Comparison of ENCODE assay signal across 13 cellular contexts in the genomic region with DNA sequence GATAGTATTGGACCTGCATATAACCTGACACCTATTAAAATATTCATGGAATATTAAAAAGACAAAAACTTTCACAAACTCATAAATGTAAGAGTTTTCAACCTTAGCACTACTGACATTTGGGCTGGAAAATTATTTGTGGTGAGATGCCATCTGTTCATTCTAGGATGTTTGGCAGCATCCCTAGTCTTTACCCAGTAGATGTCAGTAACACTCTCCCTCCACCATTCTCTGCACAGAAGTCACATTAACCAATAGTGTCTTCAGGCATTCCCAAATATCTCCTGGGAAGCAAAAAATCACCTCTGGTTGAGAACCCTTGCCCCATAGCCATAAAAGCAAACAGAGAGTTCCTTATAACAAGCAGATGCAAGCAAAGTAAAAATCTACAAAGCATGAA. TPM values are rescaled to one million over a fixed set of nuclear protein-coding genes. Genes with fewer than 3 reads are reported as not detected.
DNase-seq lines count a peak whose midpoint lies in the region; ATAC-seq, FAIRE-seq and TF ChIP-seq lines count a peak whose summit lies in the region.
"Had no signal": no experiment of that assay in that cellular context is flagged by ENCODE, and none has a peak within 500 bp of the region (broad histone marks: within the 10 kb centered on the region; RNA-seq: fewer than 3 reads in every experiment).

No MANE protein-coding gene starts in this region.

- POLR2A ChIA-PET in MCF 10A (lab: Yijun Ruan, JAX) = no interaction called here

- H3K4me1 Mint-ChIP-seq in MCF 10A (ENCODE audit: insufficient read depth, unreplicated experiment) = no peaks in the 10 kb centered on the region
- H3K4me1 Mint-ChIP-seq in stimulated activated effector memory CD8-positive, alpha-beta T cell treated with anti-CD3 and anti-CD28 coated beads, Interleukin-12 subunit alpha, Interleukin-12 subunit beta, amount 100 ng/mL, for 72 hours = no peaks in the 10 kb centered on the region
- H3K4me1 Mint-ChIP-seq: activated CD4-positive, alpha-beta T cell treated with anti-CD3 and anti-CD28 coated beads, Interleukin-2, amount 10 ng/mL, durations not matched to agents 7 days and 5 days had no signal

- H3K27me3 Mint-ChIP-seq in MCF 10A (ENCODE audit: insufficient read depth, unreplicated experiment) = peaks cover 11% of the 10 kb centered on the region
- H3K27me3 Mint-ChIP-seq: activated CD4-positive, alpha-beta T cell treated with anti-CD3 and anti-CD28 coated beads, Interleukin-2, amount 10 ng/mL, durations not matched to agents 7 days and 5 days had no signal

- ATAC-seq in GM18511 (IDR thresholded peaks at IDR 0.05; ENCODE audit: unreplicated experiment) (no peak), GM18907 (IDR thresholded peaks at IDR 0.05; ENCODE audit: unreplicated experiment) (no peak)
- ATAC-seq in stimulated activated effector memory CD8-positive, alpha-beta T cell treated with anti-CD3 and anti-CD28 coated beads, Interleukin-12 subunit alpha, Interleukin-12 subunit beta, amount 100 ng/mL, for 72 hours = no peak
- ATAC-seq: CD8-positive, alpha-beta T cell had no signal

- no peaks in the 10 kb centered on the region for H3K9me3 Mint-ChIP-seq in MCF 10A (ENCODE audit: unreplicated experiment)
- no peaks in the 10 kb centered on the region for H3K9me3 Mint-ChIP-seq in stimulated activated effector memory CD8-positive, alpha-beta T cell treated with anti-CD3 and anti-CD28 coated beads, Interleukin-12 subunit alpha, Interleukin-12 subunit beta, amount 100 ng/mL, for 72 hours
- H3K9me3 Mint-ChIP-seq: activated CD4-positive, alpha-beta T cell treated with anti-CD3 and anti-CD28 coated beads, Interleukin-2, amount 10 ng/mL, durations not matched to agents 7 days and 5 days; CD8-positive, alpha-beta T cell had no signal

- no peak overlapping the region for H3K4me3 ChIP-seq in breast epithelium
- H3K4me3 ChIP-seq in epithelial cell of proximal tubule (ENCODE audit: low read depth, low read length) = no peak overlapping the region

- CTCF ChIA-PET in MCF 10A (lab: Yijun Ruan, JAX) = interaction anchor here (0.6 to 1.0 kb wide), 3 partner anchors 42 to 387 kb away, joined by 3 to 5 read pairs (median 4); a partner anchor contains a TSS

- no TSS peak for BruUV-seq in MCF 10A (replicated peaks; lab: Mats Ljungman, UMichigan)

- no peak for TF ChIP-seq CTCF in MCF 10A (IDR thresholded peaks at IDR 0.05; ENCODE audit: unreplicated experiment)
- no peak for TF ChIP-seq CTCF in breast epithelium (IDR thresholded peaks at IDR 0.05)
- TF ChIP-seq CTCF in epithelial cell of proximal tubule (conservative IDR thresholded peaks at IDR 0.05; ENCODE audit: low read depth, low read length) = peak; percentile 17

- H3K27me3 ChIP-seq in breast epithelium = no peaks in the 10 kb centered on the region

- H3K36me3 Mint-ChIP-seq in MCF 10A (ENCODE audit: insufficient read depth, unreplicated experiment) = no peaks in the 10 kb centered on the region
- no peaks in the 10 kb centered on the region for H3K36me3 Mint-ChIP-seq in stimulated activated effector memory CD8-positive, alpha-beta T cell treated with anti-CD3 and anti-CD28 coated beads, Interleukin-12 subunit alpha, Interleukin-12 subunit beta, amount 100 ng/mL, for 72 hours
- H3K36me3 Mint-ChIP-seq: CD8-positive, alpha-beta T cell had no signal

- no peak overlapping the region for H3K27ac ChIP-seq in breast epithelium

- no peaks in the 10 kb centered on the region for H3K9me3 ChIP-seq in breast epithelium

- no peak overlapping the region for H3K4me3 Mint-ChIP-seq in MCF 10A (ENCODE audit: unreplicated experiment)
- H3K4me3 Mint-ChIP-seq in stimulated activated effector memory CD8-positive, alpha-beta T cell treated with anti-CD3 and anti-CD28 coated beads, Interleukin-12 subunit alpha, Interleukin-12 subunit beta, amount 100 ng/mL, for 72 hours = no peak overlapping the region
- H3K4me3 Mint-ChIP-seq: activated CD4-positive, alpha-beta T cell treated with anti-CD3 and anti-CD28 coated beads, Interleukin-2, amount 10 ng/mL, durations not matched to agents 7 days and 5 days; CD8-positive, alpha-beta T cell had no signal

- TF ChIP-seq POLR2A in breast epithelium (IDR thresholded peaks at IDR 0.05) = no peak

- no peak for FAIRE-seq in urothelium cell line (lab: Jason Lieb, UNC)
- FAIRE-seq: keratinocyte had no signal

- intact Hi-C loops in MCF 10A (cut with micrococcal nuclease) = no loop called here
- intact Hi-C loops in breast epithelium (cut with DNase I; ENCODE audit: low total_unique reads) = no loop called here

- DNase-seq in MCF 10A (ENCODE audit: unreplicated experiment) (peak; percentile 18), breast epithelium (ENCODE audit: low spot score in 2 of 2) (no peak), NCI-H524 treated with DMSO at 0.1 percent for 48 hours (lab: John Stamatoyannopoulos, UW) (peak; percentile 27), epithelial cell of proximal tubule (ENCODE audit: low read depth) (no peak), urothelium cell line (ENCODE audit: low spot score) (peak; percentile 12)
- DNase-seq in stimulated activated effector memory CD8-positive, alpha-beta T cell treated with anti-CD3 and anti-CD28 coated beads, Interleukin-12 subunit alpha, Interleukin-12 subunit beta, amount 100 ng/mL, for 72 hours (ENCODE audit: low spot score in 2 of 2) = no peak
- DNase-seq: activated CD4-positive, alpha-beta T cell treated with anti-CD3 and anti-CD28 coated beads, Interleukin-2, amount 10 ng/mL, durations not matched to agents 7 days and 5 days; CD8-positive, alpha-beta T cell; Karpas-422; nucleus accumbens had no signal

- no peaks in the 10 kb centered on the region for H3K36me3 ChIP-seq in breast epithelium

- no peak overlapping the region for H3K27ac Mint-ChIP-seq in MCF 10A (ENCODE audit: low read depth, unreplicated experiment)
- no peak overlapping the region for H3K27ac Mint-ChIP-seq in stimulated activated effector memory CD8-positive, alpha-beta T cell treated with anti-CD3 and anti-CD28 coated beads, Interleukin-12 subunit alpha, Interleukin-12 subunit beta, amount 100 ng/mL, for 72 hours
- H3K27ac Mint-ChIP-seq: activated CD4-positive, alpha-beta T cell treated with anti-CD3 and anti-CD28 coated beads, Interleukin-2, amount 10 ng/mL, durations not matched to agents 7 days and 5 days; CD8-positive, alpha-beta T cell had no signal

- H3K4me1 ChIP-seq in breast epithelium = no peaks in the 10 kb centered on the region

RNA-seq across cellular contexts. Expression of a gene that starts 41.4 kb away (rescaled TPM):
- total RNA-seq in MCF 10A (2022) = not detected in 2 replicates
- not detected for total RNA-seq in breast epithelium
- total RNA-seq in epithelial cell of proximal tubule = not detected in 2 replicates
- total RNA-seq: activated CD4-positive, alpha-beta T cell treated with anti-CD3 and anti-CD28 coated beads, Interleukin-2, amount 10 ng/mL, durations not matched to agents 7 days and 5 days; CD8-positive, alpha-beta T cell had no signal

Comparison
In these comparisons a context has a peak if more than half of its experiments do, and no peak if none do; other contexts are left out.
1. DNase-seq: peak in MCF 10A (single experiment), NCI-H524 treated with DMSO at 0.1 percent for 48 hours (single experiment) and urothelium cell line (single experiment); none in breast epithelium (0 of 2), epithelial cell of proximal tubule (single experiment) and stimulated activated effector memory CD8-positive, alpha-beta T cell treated with anti-CD3 and anti-CD28 coated beads, Interleukin-12 subunit alpha, Interleukin-12 subunit beta, amount 100 ng/mL, for 72 hours (0 of 2).